Comparison of ENCODE assay signal across 31 cellular contexts in the genomic region with DNA sequence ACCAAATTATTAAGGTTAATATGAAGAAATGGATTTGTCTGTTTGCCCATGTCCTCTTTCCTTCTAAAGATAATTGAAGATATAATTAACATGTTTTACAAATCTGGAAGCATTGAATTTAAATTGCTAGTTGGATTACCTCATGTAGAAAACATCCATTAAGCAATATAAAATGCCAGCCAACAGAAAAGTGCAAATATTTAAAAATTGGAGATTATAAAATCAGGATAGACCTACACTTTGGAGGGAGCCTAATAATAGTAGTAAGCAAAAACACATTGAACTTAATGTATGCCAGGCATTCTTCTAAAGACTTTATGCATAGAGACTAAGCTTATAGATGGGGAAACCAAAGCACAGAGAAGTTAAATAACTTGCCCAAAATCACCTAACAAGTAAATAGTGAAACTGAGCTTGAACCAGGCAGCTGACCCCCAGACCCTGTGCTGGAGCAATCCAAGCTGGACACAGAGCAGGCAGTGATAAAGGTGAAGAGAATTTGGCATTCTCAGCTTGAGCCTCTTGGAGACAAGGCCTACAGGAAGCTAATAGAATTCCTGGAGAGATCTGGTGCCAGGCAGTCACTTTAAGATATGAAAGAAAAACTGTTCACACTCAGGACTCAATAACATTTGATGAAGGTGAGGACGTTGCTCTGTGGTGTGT.
"Had no signal": no experiment of that assay in that cellular context is flagged by ENCODE, and none has a peak within 500 bp of the region (broad histone marks: within the 10 kb centered on the region; RNA-seq: fewer than 3 reads in every experiment).

No MANE protein-coding gene starts in this region.

- H3K4me1 Mint-ChIP-seq: naive thymus-derived CD8-positive, alpha-beta T cell; nephron progenitor cell; neural crest cell; stimulated activated memory B cell treated with anti-CD40 and anti-IgM and Interleukin-4, amounts not matched to agents 10 μg/mL and 1 μg/mL and 100 μg/mL, for 72 hours; stimulated activated naive CD8-positive, alpha-beta T cell treated with anti-CD3 and anti-CD28 coated beads, Interleukin-15, amount 100 ng/mL, for 72 hours had no signal

- H3K27me3 Mint-ChIP-seq: natural killer cell treated with Interleukin-12 subunit alpha and Interleukin-12 subunit beta and Interleukin-15 and Interleukin-18, amount 100 ng/mL, for 72 hours; stimulated activated memory B cell treated with anti-CD40 and anti-IgM and Interleukin-4, amounts not matched to agents 10 μg/mL and 1 μg/mL and 100 μg/mL, for 72 hours; stimulated activated naive CD8-positive, alpha-beta T cell treated with anti-CD3 and anti-CD28 coated beads, Interleukin-15, amount 100 ng/mL, for 72 hours; type B pancreatic cell had no signal

- H3K4me2 ChIP-seq: smooth muscle cell had no signal

- H3K36me3 ChIP-seq: ovary, spleen, suprapubic skin, tibial artery, transverse colon, upper lobe of right lung, uterus had no signal

- ATAC-seq: naive thymus-derived CD8-positive, alpha-beta T cell; natural killer cell treated with Interleukin-12 subunit alpha and Interleukin-12 subunit beta and Interleukin-15 and Interleukin-18, amount 100 ng/mL, for 72 hours; psoas muscle; right cardiac atrium; sciatic nerve; stimulated activated memory B cell treated with anti-CD40 and anti-IgM and Interleukin-4, amounts not matched to agents 10 μg/mL and 1 μg/mL and 100 μg/mL, for 72 hours; stimulated activated naive CD8-positive, alpha-beta T cell treated with anti-CD3 and anti-CD28 coated beads, Interleukin-15, amount 100 ng/mL, for 72 hours; stimulated activated naive CD8-positive, alpha-beta T cell treated with anti-CD3 and anti-CD28 coated beads, Interleukin-15, Interleukin-2, amounts not matched to agents 100 U/mL and 50 U/mL, for 24 hours; upper lobe of right lung had no signal

- H3K27ac Mint-ChIP-seq: naive thymus-derived CD8-positive, alpha-beta T cell; natural killer cell treated with Interleukin-12 subunit alpha and Interleukin-12 subunit beta and Interleukin-15 and Interleukin-18, amount 100 ng/mL, for 72 hours; nephron progenitor cell; progenitor cell of endocrine pancreas; stimulated activated memory B cell treated with anti-CD40 and anti-IgM and Interleukin-4, amounts not matched to agents 10 μg/mL and 1 μg/mL and 100 μg/mL, for 72 hours; stimulated activated naive CD8-positive, alpha-beta T cell treated with anti-CD3 and anti-CD28 coated beads, Interleukin-15, amount 100 ng/mL, for 72 hours; type B pancreatic cell had no signal

- DNase-seq: naive thymus-derived CD8-positive, alpha-beta T cell; nephron progenitor cell; occipital lobe; ovary; psoas muscle; right cardiac atrium; spleen; stimulated activated CD4-positive, alpha-beta T cell treated with anti-CD3 and anti-CD28 coated beads, Interleukin-12 subunit alpha, Interleukin-12 subunit beta, amount 100 ng/mL, for 4 hours; stimulated activated CD4-positive, alpha-beta T cell treated with anti-CD3 and anti-CD28 coated beads, Interleukin-1b, Interleukin-23, amount 100 ng/mL, for 48 hours; stimulated activated CD4-positive, alpha-beta T cell treated with anti-CD3 and anti-CD28 coated beads, Interleukin-4, amount 100 ng/mL, for 1 hour; stimulated activated CD4-positive, alpha-beta T cell treated with anti-CD3 and anti-CD28 coated beads, Interleukin-4, amount 100 ng/mL, for 4 hours; stimulated activated CD8-positive, alpha-beta memory T cell treated with anti-CD3 and anti-CD28 coated beads, Interleukin-4, amount 100 ng/mL, for 48 hours; stimulated activated naive CD4-positive, alpha-beta T cell; stimulated activated naive CD8-positive, alpha-beta T cell treated with anti-CD3 and anti-CD28 coated beads, Interleukin-15, amount 100 ng/mL, for 72 hours; stimulated activated naive CD8-positive, alpha-beta T cell treated with anti-CD3 and anti-CD28 coated beads, Interleukin-15, Interleukin-2, amounts not matched to agents 100 U/mL and 50 U/mL, for 24 hours; substantia nigra; testis; tibial artery; transverse colon; upper lobe of right lung; uterus had no signal

- H3K9me3 Mint-ChIP-seq: stimulated activated naive CD8-positive, alpha-beta T cell treated with anti-CD3 and anti-CD28 coated beads, Interleukin-15, amount 100 ng/mL, for 72 hours; type B pancreatic cell had no signal

- H3K9me3 ChIP-seq: ovary, psoas muscle, testis, tibial artery, upper lobe of right lung, uterus had no signal

- H3K36me3 Mint-ChIP-seq: naive thymus-derived CD8-positive, alpha-beta T cell; natural killer cell treated with Interleukin-12 subunit alpha and Interleukin-12 subunit beta and Interleukin-15 and Interleukin-18, amount 100 ng/mL, for 72 hours; stimulated activated memory B cell treated with anti-CD40 and anti-IgM and Interleukin-4, amounts not matched to agents 10 μg/mL and 1 μg/mL and 100 μg/mL, for 72 hours; type B pancreatic cell had no signal

- H3K27ac ChIP-seq: ovary, parathyroid adenoma, psoas muscle, skin epidermis, spleen, suprapubic skin, testis, tibial artery, transverse colon, upper lobe of right lung, uterus had no signal

- H3K4me1 ChIP-seq: parathyroid adenoma, psoas muscle, spleen, suprapubic skin, testis, tibial artery, transverse colon, upper lobe of right lung, uterus had no signal

- H3K9ac ChIP-seq: parathyroid adenoma had no signal

- H2AFZ ChIP-seq: parathyroid adenoma had no signal

- H3K79me2 ChIP-seq: parathyroid adenoma had no signal

- H3K27me3 ChIP-seq: ovary, spleen, suprapubic skin, testis, tibial artery, transverse colon, upper lobe of right lung, uterus had no signal

- H3K4me3 ChIP-seq: ovary, psoas muscle, skin epidermis, smooth muscle cell, spleen, suprapubic skin, testis, tibial artery, transverse colon, upper lobe of right lung, uterus had no signal

- H3K4me3 Mint-ChIP-seq: naive thymus-derived CD8-positive, alpha-beta T cell; natural killer cell treated with Interleukin-12 subunit alpha and Interleukin-12 subunit beta and Interleukin-15 and Interleukin-18, amount 100 ng/mL, for 72 hours; nephron progenitor cell; neural crest cell; stimulated activated memory B cell treated with anti-CD40 and anti-IgM and Interleukin-4, amounts not matched to agents 10 μg/mL and 1 μg/mL and 100 μg/mL, for 72 hours; stimulated activated naive CD8-positive, alpha-beta T cell treated with anti-CD3 and anti-CD28 coated beads, Interleukin-15, amount 100 ng/mL, for 72 hours; type B pancreatic cell had no signal
